In genomic region chr9:96784021-96784420, GRCh38 we compare ENCODE assay signal across 29 cellular contexts.
"Had no signal": no experiment of that assay in that cellular context is flagged by ENCODE, and none has a peak within 500 bp of the region (broad histone marks: within the 10 kb centered on the region; RNA-seq: fewer than 3 reads in every experiment).

No MANE protein-coding gene starts in this region.

- H3K27ac Mint-ChIP-seq: stimulated activated effector memory CD8-positive, alpha-beta T cell treated with anti-CD3 and anti-CD28 coated beads, Interleukin-12 subunit alpha, Interleukin-12 subunit beta, amount 100 ng/mL, for 72 hours; stimulated activated memory B cell treated with anti-CD40 and anti-IgM and Interleukin-4, amounts not matched to agents 10 μg/mL and 1 μg/mL and 100 μg/mL, for 72 hours; stimulated activated naive B cell treated with anti-CD40 and anti-IgM and Interleukin-4, amounts not matched to agents 10 μg/mL and 1 μg/mL and 100 μg/mL, for 72 hours; stimulated activated naive CD8-positive, alpha-beta T cell treated with anti-CD3 and anti-CD28 coated beads, Interleukin-15, amount 100 ng/mL, for 72 hours; stimulated activated naive CD8-positive, alpha-beta T cell treated with anti-CD3 and anti-CD28 coated beads, Interleukin-15, Interleukin-2, amounts not matched to agents 100 ng/mL and 50 ng/mL, for 24 hours; type B pancreatic cell had no signal

- H3K4me3 Mint-ChIP-seq: stimulated activated effector memory CD8-positive, alpha-beta T cell treated with anti-CD3 and anti-CD28 coated beads, Interleukin-12 subunit alpha, Interleukin-12 subunit beta, amount 100 ng/mL, for 72 hours; stimulated activated memory B cell treated with anti-CD40 and anti-IgM and Interleukin-4, amounts not matched to agents 10 μg/mL and 1 μg/mL and 100 μg/mL, for 72 hours; stimulated activated naive B cell treated with anti-CD40 and anti-IgM and Interleukin-4, amounts not matched to agents 10 μg/mL and 1 μg/mL and 100 μg/mL, for 72 hours; stimulated activated naive CD8-positive, alpha-beta T cell treated with anti-CD3 and anti-CD28 coated beads, Interleukin-15, amount 100 ng/mL, for 72 hours; stimulated activated naive CD8-positive, alpha-beta T cell treated with anti-CD3 and anti-CD28 coated beads, Interleukin-15, Interleukin-2, amounts not matched to agents 100 ng/mL and 50 ng/mL, for 24 hours; type B pancreatic cell had no signal

- H3K9me3 ChIP-seq: testis, thyroid gland, uterus, vagina had no signal

- DNase-seq: stimulated activated CD4-positive, alpha-beta T cell treated with anti-CD3 and anti-CD28 coated beads, Interleukin-2, amount 100 ng/mL, for 48 hours; stimulated activated CD4-positive, alpha-beta T cell treated with anti-CD3 and anti-CD28 coated beads, Interleukin-4, amount 100 ng/mL, for 1 hour; stimulated activated CD4-positive, alpha-beta T cell treated with anti-CD3 and anti-CD28 coated beads, Interleukin-4, amount 100 ng/mL, for 24 hours; stimulated activated CD4-positive, alpha-beta T cell treated with anti-CD3 and anti-CD28 coated beads, Interleukin-4, amount 100 ng/mL, for 4 hours; stimulated activated CD8-positive, alpha-beta memory T cell treated with anti-CD3 and anti-CD28 coated beads, Interleukin-4, amount 100 ng/mL, for 48 hours; stimulated activated naive B cell treated with anti-CD40 and anti-IgM and Interleukin-4, amounts not matched to agents 10 μg/mL and 1 μg/mL and 100 μg/mL, for 72 hours; stimulated activated naive CD4-positive, alpha-beta T cell; stimulated activated naive CD4-positive, alpha-beta T cell treated with Interleukin-2 at 50 U/mL for 16 hours; stimulated activated naive CD8-positive, alpha-beta T cell treated with anti-CD3 and anti-CD28 coated beads, Interleukin-15, amount 100 ng/mL, for 72 hours; stimulated activated naive CD8-positive, alpha-beta T cell treated with anti-CD3 and anti-CD28 coated beads, Interleukin-15, Interleukin-2, amounts not matched to agents 100 U/mL and 50 U/mL, for 24 hours; stomach; substantia nigra; testis; thyroid gland; tibial artery; transverse colon; trophoblast cell; upper lobe of left lung; upper lobe of right lung; uterus had no signal

- H3K27me3 Mint-ChIP-seq: stimulated activated memory B cell treated with anti-CD40 and anti-IgM and Interleukin-4, amounts not matched to agents 10 μg/mL and 1 μg/mL and 100 μg/mL, for 72 hours; stimulated activated naive B cell treated with anti-CD40 and anti-IgM and Interleukin-4, amounts not matched to agents 10 μg/mL and 1 μg/mL and 100 μg/mL, for 72 hours; stimulated activated naive CD8-positive, alpha-beta T cell treated with anti-CD3 and anti-CD28 coated beads, Interleukin-15, amount 100 ng/mL, for 72 hours; stimulated activated naive CD8-positive, alpha-beta T cell treated with anti-CD3 and anti-CD28 coated beads, Interleukin-15, Interleukin-2, amounts not matched to agents 100 ng/mL and 50 ng/mL, for 24 hours; type B pancreatic cell had no signal

- H3K27ac ChIP-seq: stomach, suprapubic skin, testis, thoracic aorta, thyroid gland, tibial artery, tibial nerve, transverse colon, upper lobe of left lung, upper lobe of right lung, uterus, vagina had no signal

- ATAC-seq: stimulated activated effector memory CD8-positive, alpha-beta T cell treated with anti-CD3 and anti-CD28 coated beads, Interleukin-12 subunit alpha, Interleukin-12 subunit beta, amount 100 ng/mL, for 72 hours; stimulated activated memory B cell treated with anti-CD40 and anti-IgM and Interleukin-4, amounts not matched to agents 10 μg/mL and 1 μg/mL and 100 μg/mL, for 72 hours; stimulated activated naive B cell treated with anti-CD40 and anti-IgM and Interleukin-4, amounts not matched to agents 10 μg/mL and 1 μg/mL and 100 μg/mL, for 72 hours; stimulated activated naive CD8-positive, alpha-beta T cell treated with anti-CD3 and anti-CD28 coated beads, Interleukin-15, amount 100 ng/mL, for 72 hours; stimulated activated naive CD8-positive, alpha-beta T cell treated with anti-CD3 and anti-CD28 coated beads, Interleukin-15, Interleukin-2, amounts not matched to agents 100 U/mL and 50 U/mL, for 24 hours; upper lobe of right lung had no signal

- H3K36me3 Mint-ChIP-seq: stimulated activated effector memory CD8-positive, alpha-beta T cell treated with anti-CD3 and anti-CD28 coated beads, Interleukin-12 subunit alpha, Interleukin-12 subunit beta, amount 100 ng/mL, for 72 hours had no signal

- FAIRE-seq: urothelium cell line had no signal

- H3K27me3 ChIP-seq: stomach, suprapubic skin, testis, thyroid gland, tibial artery, tibial nerve, transverse colon, upper lobe of left lung, upper lobe of right lung, uterus, vagina had no signal

- H3K36me3 ChIP-seq: suprapubic skin, thoracic aorta, thyroid gland, transverse colon, upper lobe of left lung, upper lobe of right lung, uterus, vagina had no signal

- H3K4me1 ChIP-seq: testis, upper lobe of right lung, uterus had no signal

- H3K4me3 ChIP-seq: stomach, suprapubic skin, testis, thoracic aorta, thyroid gland, tibial artery, tibial nerve, transverse colon, upper lobe of left lung, upper lobe of right lung, uterus, vagina had no signal
